Comparison of ENCODE assay signal across 12 cellular contexts in the genomic region with DNA sequence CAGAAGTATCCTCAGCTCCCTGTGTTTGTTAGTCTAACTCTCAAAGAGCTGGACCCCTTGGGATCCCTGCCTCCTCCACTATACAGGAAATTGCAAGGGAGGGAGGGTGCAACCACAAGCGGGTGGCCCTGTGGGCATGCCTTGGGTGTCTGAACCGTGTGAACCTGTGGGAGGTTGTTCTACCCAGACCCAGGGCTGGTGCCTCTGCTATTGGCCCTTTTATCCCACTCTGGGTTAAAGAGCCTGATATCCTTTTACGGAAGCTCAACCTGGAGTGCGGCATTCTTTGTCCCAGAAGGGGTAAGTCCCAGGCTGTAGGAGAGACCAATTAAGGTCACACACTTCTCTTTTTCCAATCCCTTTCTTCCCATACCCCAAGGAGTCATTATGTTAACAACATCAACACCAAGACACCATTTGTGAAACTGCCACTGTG. TPM values are rescaled to one million over a fixed set of nuclear protein-coding genes. Genes with fewer than 3 reads are reported as not detected.
DNase-seq lines count a peak whose midpoint lies in the region.
"Had no signal": no experiment of that assay in that cellular context is flagged by ENCODE, and none has a peak within 500 bp of the region (broad histone marks: within the 10 kb centered on the region; RNA-seq: fewer than 3 reads in every experiment).

No MANE protein-coding gene starts in this region.

- no peaks in the 10 kb centered on the region for H3K36me3 Mint-ChIP-seq in dendritic cell treated with granulocyte-macrophage colony-stimulating factor and Interleukin-4, amounts not matched to agents 40 ng/mL and 50 ng/mL, for 4 days (ENCODE audit: low read depth)
- H3K36me3 Mint-ChIP-seq: stimulated activated memory B cell treated with anti-CD40 and anti-IgM and Interleukin-4, amounts not matched to agents 10 μg/mL and 1 μg/mL and 100 μg/mL, for 72 hours had no signal

- H3K4me1 Mint-ChIP-seq in dendritic cell treated with granulocyte-macrophage colony-stimulating factor and Interleukin-4, amounts not matched to agents 40 ng/mL and 50 ng/mL, for 4 days (ENCODE audit: low read depth), result peaks cover 70% of the 10 kb centered on the region

- H3K9me3 Mint-ChIP-seq in dendritic cell treated with granulocyte-macrophage colony-stimulating factor and Interleukin-4, amounts not matched to agents 40 ng/mL and 50 ng/mL, for 4 days, result no peaks in the 10 kb centered on the region
- H3K9me3 Mint-ChIP-seq: brain; neural crest cell; stimulated activated memory B cell treated with anti-CD40 and anti-IgM and Interleukin-4, amounts not matched to agents 10 μg/mL and 1 μg/mL and 100 μg/mL, for 72 hours had no signal

- DNase-seq in M059J (ENCODE audit: low read depth) (peak; percentile 61), cardiac septum (ENCODE audit: low spot score) (no peak), A172 (ENCODE audit: low spot score) (no peak), NCI-H2227 treated with DMSO at 0.1 percent for 48 hours (lab: John Stamatoyannopoulos, UW) (no peak), NCI-H748 (lab: John Stamatoyannopoulos, UW; ENCODE audit: unreplicated experiment) (no peak)
- DNase-seq in activated CD4-positive, alpha-beta T cell treated with anti-CD3 and anti-CD28 coated beads for 48 hours, result peak; percentile 27
- peak in 5 of 6 experiments; percentile 11 to 56 (median 42) for DNase-seq in stimulated activated naive CD4-positive, alpha-beta T cell (lab: John Stamatoyannopoulos, UW)
- DNase-seq: GOT3 had no signal

- no peak overlapping the region for H3K4me3 Mint-ChIP-seq in dendritic cell treated with granulocyte-macrophage colony-stimulating factor and Interleukin-4, amounts not matched to agents 40 ng/mL and 50 ng/mL, for 4 days
- H3K4me3 Mint-ChIP-seq: brain; neural crest cell; stimulated activated memory B cell treated with anti-CD40 and anti-IgM and Interleukin-4, amounts not matched to agents 10 μg/mL and 1 μg/mL and 100 μg/mL, for 72 hours had no signal

- intact Hi-C loops in dendritic cell treated with granulocyte-macrophage colony-stimulating factor and Interleukin-4, amounts not matched to agents 40 ng/mL and 50 ng/mL, for 4 days (cut with micrococcal nuclease), result loop anchor here (5.0 kb wide), 1 partner anchor 52 kb away; the partner anchor contains the start of genes ARSG and SLC16A6
- intact Hi-C loops in cardiac septum (cut with DNase I), result no loop called here

- peak overlapping the region; percentile 50 for H3K27ac Mint-ChIP-seq in dendritic cell treated with granulocyte-macrophage colony-stimulating factor and Interleukin-4, amounts not matched to agents 40 ng/mL and 50 ng/mL, for 4 days
- H3K27ac Mint-ChIP-seq: stimulated activated memory B cell treated with anti-CD40 and anti-IgM and Interleukin-4, amounts not matched to agents 10 μg/mL and 1 μg/mL and 100 μg/mL, for 72 hours had no signal

- H3K27me3 Mint-ChIP-seq in dendritic cell treated with granulocyte-macrophage colony-stimulating factor and Interleukin-4, amounts not matched to agents 40 ng/mL and 50 ng/mL, for 4 days, result no peaks in the 10 kb centered on the region
- H3K27me3 Mint-ChIP-seq: stimulated activated memory B cell treated with anti-CD40 and anti-IgM and Interleukin-4, amounts not matched to agents 10 μg/mL and 1 μg/mL and 100 μg/mL, for 72 hours had no signal

RNA-seq across cellular contexts. Expression of gene ARSG, which starts 53.4 kb away (rescaled TPM):
- 0.86 and 3.5 TPM in 2 replicates for total RNA-seq in M059J (2014; rRNA removed; shearing (Covaris generic))
- total RNA-seq in cardiac septum, result 2.7 TPM
- 0.77 and 5.6 TPM in 2 replicates for total RNA-seq in A172 (2014; rRNA removed; shearing (Covaris generic))

RNA-seq across cellular contexts. Expression of gene SLC16A6, which starts 53.8 kb away (rescaled TPM):
- total RNA-seq in M059J (2014; rRNA removed; shearing (Covaris generic)), result 0.20 and 2.6 TPM in 2 replicates
- 0.19 TPM for total RNA-seq in cardiac septum
- 0.48 and 5.3 TPM in 2 replicates for total RNA-seq in A172 (2014; rRNA removed; shearing (Covaris generic))

Comparison
In these comparisons a context has a peak if more than half of its experiments do, and no peak if none do; other contexts are left out.
1. DNase-seq: peak in M059J (single experiment), activated CD4-positive, alpha-beta T cell treated with anti-CD3 and anti-CD28 coated beads for 48 hours (single experiment) and stimulated activated naive CD4-positive, alpha-beta T cell (5 of 6); none in cardiac septum (single experiment), A172 (single experiment), NCI-H2227 treated with DMSO at 0.1 percent for 48 hours (single experiment) and NCI-H748 (single experiment).